1 cellular context compared by ENCODE assay signal in the genomic region with DNA sequence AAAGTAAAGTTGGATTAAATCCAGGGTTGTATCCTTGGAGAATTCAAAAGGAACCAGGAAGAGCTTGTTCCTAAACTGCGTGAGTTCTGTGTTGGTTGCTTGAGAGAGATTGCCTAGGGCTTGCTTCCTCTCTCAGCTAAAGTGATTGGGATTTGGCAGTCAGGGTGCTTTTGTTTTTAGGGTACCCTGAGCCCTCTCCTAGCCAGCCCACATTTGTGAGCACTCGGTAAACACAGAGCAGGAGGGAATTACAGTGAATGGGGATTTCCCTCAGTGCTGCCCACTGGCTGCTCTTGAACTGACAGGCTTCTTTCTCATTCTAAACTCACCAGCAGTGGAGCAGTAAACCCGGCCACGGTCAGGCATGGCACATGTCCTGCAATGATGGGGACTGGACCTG.
TF ChIP-seq lines count a peak whose summit lies in the region.

No MANE protein-coding gene starts in this region.

TF ChIP-seq in GM23338, 12 proteins besides CTCF, POLR2A, EP300 and RAD21 (continued from another document):
- TF ChIP-seq, protein P1, sequence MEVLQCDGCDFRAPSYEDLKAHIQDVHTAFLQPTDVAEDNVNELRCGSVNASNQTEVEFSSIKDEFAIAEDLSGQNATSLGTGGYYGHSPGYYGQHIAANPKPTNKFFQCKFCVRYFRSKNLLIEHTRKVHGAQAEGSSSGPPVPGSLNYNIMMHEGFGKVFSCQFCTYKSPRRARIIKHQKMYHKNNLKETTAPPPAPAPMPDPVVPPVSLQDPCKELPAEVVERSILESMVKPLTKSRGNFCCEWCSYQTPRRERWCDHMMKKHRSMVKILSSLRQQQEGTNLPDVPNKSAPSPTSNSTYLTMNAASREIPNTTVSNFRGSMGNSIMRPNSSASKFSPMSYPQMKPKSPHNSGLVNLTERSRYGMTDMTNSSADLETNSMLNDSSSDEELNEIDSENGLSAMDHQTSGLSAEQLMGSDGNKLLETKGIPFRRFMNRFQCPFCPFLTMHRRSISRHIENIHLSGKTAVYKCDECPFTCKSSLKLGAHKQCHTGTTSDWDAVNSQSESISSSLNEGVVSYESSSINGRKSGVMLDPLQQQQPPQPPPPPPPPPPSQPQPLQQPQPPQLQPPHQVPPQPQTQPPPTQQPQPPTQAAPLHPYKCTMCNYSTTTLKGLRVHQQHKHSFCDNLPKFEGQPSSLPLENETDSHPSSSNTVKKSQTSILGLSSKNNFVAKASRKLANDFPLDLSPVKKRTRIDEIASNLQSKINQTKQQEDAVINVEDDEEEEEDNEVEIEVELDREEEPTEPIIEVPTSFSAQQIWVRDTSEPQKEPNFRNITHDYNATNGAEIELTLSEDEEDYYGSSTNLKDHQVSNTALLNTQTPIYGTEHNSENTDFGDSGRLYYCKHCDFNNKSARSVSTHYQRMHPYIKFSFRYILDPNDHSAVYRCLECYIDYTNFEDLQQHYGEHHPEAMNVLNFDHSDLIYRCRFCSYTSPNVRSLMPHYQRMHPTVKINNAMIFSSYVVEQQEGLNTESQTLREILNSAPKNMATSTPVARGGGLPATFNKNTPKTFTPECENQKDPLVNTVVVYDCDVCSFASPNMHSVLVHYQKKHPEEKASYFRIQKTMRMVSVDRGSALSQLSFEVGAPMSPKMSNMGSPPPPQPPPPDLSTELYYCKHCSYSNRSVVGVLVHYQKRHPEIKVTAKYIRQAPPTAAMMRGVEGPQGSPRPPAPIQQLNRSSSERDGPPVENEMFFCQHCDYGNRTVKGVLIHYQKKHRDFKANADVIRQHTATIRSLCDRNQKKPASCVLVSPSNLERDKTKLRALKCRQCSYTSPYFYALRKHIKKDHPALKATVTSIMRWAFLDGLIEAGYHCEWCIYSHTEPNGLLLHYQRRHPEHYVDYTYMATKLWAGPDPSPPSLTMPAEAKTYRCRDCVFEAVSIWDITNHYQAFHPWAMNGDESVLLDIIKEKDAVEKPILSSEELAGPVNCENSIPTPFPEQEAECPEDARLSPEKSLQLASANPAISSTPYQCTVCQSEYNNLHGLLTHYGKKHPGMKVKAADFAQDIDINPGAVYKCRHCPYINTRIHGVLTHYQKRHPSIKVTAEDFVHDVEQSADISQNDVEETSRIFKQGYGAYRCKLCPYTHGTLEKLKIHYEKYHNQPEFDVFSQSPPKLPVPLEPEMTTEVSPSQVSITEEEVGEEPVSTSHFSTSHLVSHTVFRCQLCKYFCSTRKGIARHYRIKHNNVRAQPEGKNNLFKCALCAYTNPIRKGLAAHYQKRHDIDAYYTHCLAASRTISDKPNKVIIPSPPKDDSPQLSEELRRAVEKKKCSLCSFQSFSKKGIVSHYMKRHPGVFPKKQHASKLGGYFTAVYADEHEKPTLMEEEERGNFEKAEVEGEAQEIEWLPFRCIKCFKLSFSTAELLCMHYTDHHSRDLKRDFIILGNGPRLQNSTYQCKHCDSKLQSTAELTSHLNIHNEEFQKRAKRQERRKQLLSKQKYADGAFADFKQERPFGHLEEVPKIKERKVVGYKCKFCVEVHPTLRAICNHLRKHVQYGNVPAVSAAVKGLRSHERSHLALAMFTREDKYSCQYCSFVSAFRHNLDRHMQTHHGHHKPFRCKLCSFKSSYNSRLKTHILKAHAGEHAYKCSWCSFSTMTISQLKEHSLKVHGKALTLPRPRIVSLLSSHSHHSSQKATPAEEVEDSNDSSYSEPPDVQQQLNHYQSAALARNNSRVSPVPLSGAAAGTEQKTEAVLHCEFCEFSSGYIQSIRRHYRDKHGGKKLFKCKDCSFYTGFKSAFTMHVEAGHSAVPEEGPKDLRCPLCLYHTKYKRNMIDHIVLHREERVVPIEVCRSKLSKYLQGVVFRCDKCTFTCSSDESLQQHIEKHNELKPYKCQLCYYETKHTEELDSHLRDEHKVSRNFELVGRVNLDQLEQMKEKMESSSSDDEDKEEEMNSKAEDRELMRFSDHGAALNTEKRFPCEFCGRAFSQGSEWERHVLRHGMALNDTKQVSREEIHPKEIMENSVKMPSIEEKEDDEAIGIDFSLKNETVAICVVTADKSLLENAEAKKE (CRISPR knock-in tag; IDR thresholded peaks at IDR 0.05) = no peak
- no peak for TF ChIP-seq CREB1 (CRISPR knock-in tag; IDR thresholded peaks at IDR 0.05; ENCODE audit: low read depth)
- TF ChIP-seq NANOG (IDR thresholded peaks at IDR 0.05; ENCODE audit: borderline replicate concordance) = no peak
- TF ChIP-seq, protein P2, sequence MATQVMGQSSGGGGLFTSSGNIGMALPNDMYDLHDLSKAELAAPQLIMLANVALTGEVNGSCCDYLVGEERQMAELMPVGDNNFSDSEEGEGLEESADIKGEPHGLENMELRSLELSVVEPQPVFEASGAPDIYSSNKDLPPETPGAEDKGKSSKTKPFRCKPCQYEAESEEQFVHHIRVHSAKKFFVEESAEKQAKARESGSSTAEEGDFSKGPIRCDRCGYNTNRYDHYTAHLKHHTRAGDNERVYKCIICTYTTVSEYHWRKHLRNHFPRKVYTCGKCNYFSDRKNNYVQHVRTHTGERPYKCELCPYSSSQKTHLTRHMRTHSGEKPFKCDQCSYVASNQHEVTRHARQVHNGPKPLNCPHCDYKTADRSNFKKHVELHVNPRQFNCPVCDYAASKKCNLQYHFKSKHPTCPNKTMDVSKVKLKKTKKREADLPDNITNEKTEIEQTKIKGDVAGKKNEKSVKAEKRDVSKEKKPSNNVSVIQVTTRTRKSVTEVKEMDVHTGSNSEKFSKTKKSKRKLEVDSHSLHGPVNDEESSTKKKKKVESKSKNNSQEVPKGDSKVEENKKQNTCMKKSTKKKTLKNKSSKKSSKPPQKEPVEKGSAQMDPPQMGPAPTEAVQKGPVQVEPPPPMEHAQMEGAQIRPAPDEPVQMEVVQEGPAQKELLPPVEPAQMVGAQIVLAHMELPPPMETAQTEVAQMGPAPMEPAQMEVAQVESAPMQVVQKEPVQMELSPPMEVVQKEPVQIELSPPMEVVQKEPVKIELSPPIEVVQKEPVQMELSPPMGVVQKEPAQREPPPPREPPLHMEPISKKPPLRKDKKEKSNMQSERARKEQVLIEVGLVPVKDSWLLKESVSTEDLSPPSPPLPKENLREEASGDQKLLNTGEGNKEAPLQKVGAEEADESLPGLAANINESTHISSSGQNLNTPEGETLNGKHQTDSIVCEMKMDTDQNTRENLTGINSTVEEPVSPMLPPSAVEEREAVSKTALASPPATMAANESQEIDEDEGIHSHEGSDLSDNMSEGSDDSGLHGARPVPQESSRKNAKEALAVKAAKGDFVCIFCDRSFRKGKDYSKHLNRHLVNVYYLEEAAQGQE (IDR thresholded peaks at IDR 0.05; ENCODE audit: unreplicated experiment) = no peak
- no peak for TF ChIP-seq EZH2 (IDR thresholded peaks at IDR 0.05; ENCODE audit: low read depth, unreplicated experiment)
- no peak for TF ChIP-seq ZNF331 (CRISPR knock-in tag; IDR thresholded peaks at IDR 0.05; ENCODE audit: low read depth)
